Comparison of ENCODE assay signal across 21 cellular contexts in genomic region chr3:196634851-196635250, GRCh38. TPM values are rescaled to one million over a fixed set of nuclear protein-coding genes. Genes with fewer than 3 reads are reported as not detected.
DNase-seq lines count a peak whose midpoint lies in the region; ATAC-seq and TF ChIP-seq lines count a peak whose summit lies in the region.
"Had no signal": no experiment of that assay in that cellular context is flagged by ENCODE, and none has a peak within 500 bp of the region (broad histone marks: within the 10 kb centered on the region; RNA-seq: fewer than 3 reads in every experiment).

No MANE protein-coding gene starts in this region.

- TF ChIP-seq POLR2A in NB4 (IDR thresholded peaks at IDR 0.05; ENCODE audit: extremely low read depth, insufficient read length) (peak; percentile 21), suprapubic skin (IDR thresholded peaks at IDR 0.05) (no peak)

- ATAC-seq in naive thymus-derived CD4-positive, alpha-beta T cell, result no peak
- no peak for ATAC-seq in HG02884 (IDR thresholded peaks at IDR 0.05; ENCODE audit: unreplicated experiment)

- POLR2A ChIA-PET in naive thymus-derived CD4-positive, alpha-beta T cell (lab: Charles Lee), result interaction anchor here (0.6 to 2.4 kb wide), 2 partner anchors 23 to 25 kb away, joined by 3 to 8 read pairs; no protein-coding TSS in a partner anchor

- CTCF ChIA-PET in naive thymus-derived CD4-positive, alpha-beta T cell (lab: Charles Lee), result interaction anchor here (1.1 to 6.1 kb wide), 3 partner anchors 23 to 50 kb away, joined by 3 to 51 read pairs (median 8); no protein-coding TSS in a partner anchor

- intact Hi-C loops in naive thymus-derived CD4-positive, alpha-beta T cell (cut with micrococcal nuclease), result loop anchor here (5.0 to 10.0 kb wide), 4 partner anchors 37 to 920 kb away; partner anchors contain the start of genes BDH1 (in 1 of the 2) and TFRC (in 1 of the 2)

- H3K4me3 ChIP-seq in NB4 (ENCODE audit: low read depth, low read length) (peak overlapping the region; percentile 16), suprapubic skin (no peak overlapping the region)
- H3K4me3 ChIP-seq in naive thymus-derived CD4-positive, alpha-beta T cell (ENCODE audit: low read length), result no peak overlapping the region
- H3K4me3 ChIP-seq: neural progenitor cell, prostate gland, stomach had no signal

- H3K9me3 Mint-ChIP-seq in T-helper 1 cell treated with Interleukin-12 subunit alpha and Interleukin-12 subunit beta and Interleukin-4 antibody, amounts not matched to agents 30 μg/mL and 1 μg/mL, for 36 hours, result no peaks in the 10 kb centered on the region
- no peaks in the 10 kb centered on the region for H3K9me3 Mint-ChIP-seq in naive thymus-derived CD4-positive, alpha-beta T cell
- H3K9me3 Mint-ChIP-seq: neural progenitor cell, type B pancreatic cell had no signal

- no peak overlapping the region for H3K27ac ChIP-seq in naive thymus-derived CD4-positive, alpha-beta T cell (ENCODE audit: low read depth, low read length)
- H3K27ac ChIP-seq in suprapubic skin, result peak overlapping the region; percentile 38
- H3K27ac ChIP-seq: neural progenitor cell, prostate gland had no signal

- no peaks in the 10 kb centered on the region for H3K9me3 ChIP-seq in naive thymus-derived CD4-positive, alpha-beta T cell (ENCODE audit: control insufficient read depth in 2 of 3, low read length in 3 of 3)
- H3K9me3 ChIP-seq in suprapubic skin, result no peaks in the 10 kb centered on the region
- H3K9me3 ChIP-seq: prostate gland, stomach had no signal

- WGBS in suprapubic skin, result 82% methylated on average over 7 of the region's 7 CpGs

- TF ChIP-seq CTCF in NB4 (IDR thresholded peaks at IDR 0.05; ENCODE audit: low read depth, low read length) (no peak), suprapubic skin (IDR thresholded peaks at IDR 0.05) (no peak)

- H3K4me3 Mint-ChIP-seq in T-helper 1 cell treated with Interleukin-12 subunit alpha and Interleukin-12 subunit beta and Interleukin-4 antibody, amounts not matched to agents 30 μg/mL and 1 μg/mL, for 36 hours, result no peak overlapping the region
- H3K4me3 Mint-ChIP-seq in naive thymus-derived CD4-positive, alpha-beta T cell, result peak overlapping the region in 1 of 10 donors; percentile 20

- no peak for DNase-seq in T-helper 1 cell
- DNase-seq in NB4 (ENCODE audit: low read depth), result peak; percentile 60
- no peak for DNase-seq in naive thymus-derived CD4-positive, alpha-beta T cell
- DNase-seq in suprapubic skin (ENCODE audit: low spot score in 2 of 2), result no peak
- DNase-seq in Kasumi-1 (lab: John Stamatoyannopoulos, UW), result no peak
- no peak for DNase-seq in RKO (ENCODE audit: low spot score)
- DNase-seq: activated CD4-positive, alpha-beta T cell treated with anti-CD3 and anti-CD28 coated beads for 48 hours; activated effector memory CD4-positive, alpha-beta T cell treated with Interleukin-2 at 50 U/mL for 16 hours; cortex of kidney; KBM-7; NCI-H1092 treated with DMSO at 0.1 percent for 48 hours; NCI-H2081 treated with DMSO at 0.1 percent for 48 hours; NCI-H510A treated with DMSO at 0.1 percent for 48 hours; NK-92 treated with Interleukin-12 subunit alpha and Interleukin-12 subunit beta, amount 100 ng/mL, for 24 hours; stimulated activated CD4-positive, alpha-beta T cell treated with anti-CD3 and anti-CD28 coated beads, Interleukin-2, amount 100 ng/mL, for 24 hours; stomach had no signal

- no peak for TF ChIP-seq EP300 in suprapubic skin (IDR thresholded peaks at IDR 0.05)

- H3K27ac Mint-ChIP-seq in T-helper 1 cell treated with Interleukin-12 subunit alpha and Interleukin-12 subunit beta and Interleukin-4 antibody, amounts not matched to agents 30 μg/mL and 1 μg/mL, for 36 hours, result peak overlapping the region; percentile 71
- H3K27ac Mint-ChIP-seq in naive thymus-derived CD4-positive, alpha-beta T cell, result peak overlapping the region in 7 of 9 donors; percentile 21 to 85 (median 58)
- H3K27ac Mint-ChIP-seq: neural progenitor cell had no signal

- no peaks in the 10 kb centered on the region for H3K36me3 ChIP-seq in naive thymus-derived CD4-positive, alpha-beta T cell (ENCODE audit: control insufficient read depth in 2 of 3, insufficient read depth in 3 of 3, low read length in 3 of 3)
- no peaks in the 10 kb centered on the region for H3K36me3 ChIP-seq in suprapubic skin
- H3K36me3 ChIP-seq: neural progenitor cell, prostate gland, stomach had no signal

- H3K27me3 ChIP-seq in naive thymus-derived CD4-positive, alpha-beta T cell (ENCODE audit: control insufficient read depth in 2 of 2, insufficient read depth in 2 of 2, low read length in 2 of 2), result no peaks in the 10 kb centered on the region
- peaks cover 3% of the 10 kb centered on the region for H3K27me3 ChIP-seq in suprapubic skin

- H3K36me3 Mint-ChIP-seq in T-helper 1 cell treated with Interleukin-12 subunit alpha and Interleukin-12 subunit beta and Interleukin-4 antibody, amounts not matched to agents 30 μg/mL and 1 μg/mL, for 36 hours (ENCODE audit: low read depth), result no peaks in the 10 kb centered on the region
- H3K36me3 Mint-ChIP-seq in naive thymus-derived CD4-positive, alpha-beta T cell, result peaks cover 0 to 9% (median 0%) of the 10 kb centered on the region in 5 donors
- H3K36me3 Mint-ChIP-seq: neural progenitor cell, type B pancreatic cell had no signal

- H3K4me1 Mint-ChIP-seq in T-helper 1 cell treated with Interleukin-12 subunit alpha and Interleukin-12 subunit beta and Interleukin-4 antibody, amounts not matched to agents 30 μg/mL and 1 μg/mL, for 36 hours (ENCODE audit: low read depth), result peaks cover 55% of the 10 kb centered on the region
- peaks cover 47 to 86% (median 71%) of the 10 kb centered on the region in 7 donors for H3K4me1 Mint-ChIP-seq in naive thymus-derived CD4-positive, alpha-beta T cell

- peaks cover 27 to 32% of the 10 kb centered on the region in 2 donors for H3K4me1 ChIP-seq in naive thymus-derived CD4-positive, alpha-beta T cell (ENCODE audit: control insufficient read depth in 2 of 2, insufficient read depth in 2 of 2, low read length in 2 of 2)
- H3K4me1 ChIP-seq in suprapubic skin, result peaks cover 37% of the 10 kb centered on the region
- H3K4me1 ChIP-seq: prostate gland had no signal

- no peaks in the 10 kb centered on the region for H3K27me3 Mint-ChIP-seq in T-helper 1 cell treated with Interleukin-12 subunit alpha and Interleukin-12 subunit beta and Interleukin-4 antibody, amounts not matched to agents 30 μg/mL and 1 μg/mL, for 36 hours (ENCODE audit: low read depth)
- H3K27me3 Mint-ChIP-seq in naive thymus-derived CD4-positive, alpha-beta T cell, result no peaks in the 10 kb centered on the region

RNA-seq across cellular contexts. Expression of gene NRROS, which starts 4.6 kb away (rescaled TPM):
- 10 to 100 TPM in 4 of 5 experiments, 1 to 10 TPM in 1; 9.8 to 53.3 (median 14.2) TPM for total RNA-seq in naive thymus-derived CD4-positive, alpha-beta T cell
- polyA plus RNA-seq in naive thymus-derived CD4-positive, alpha-beta T cell, result 1 to 10 TPM; 1.3 to 4.3 TPM
- total RNA-seq in suprapubic skin, result 1 to 10 TPM in 3 of 4 donors, under 1 TPM in 1; 0.95 to 4.5 (median 1.5) TPM
